ENCODE assay signal across 22 cellular contexts in genomic region chr11:68574308-68574707, GRCh38.
DNase-seq lines count a peak whose midpoint lies in the region; TF ChIP-seq lines count a peak whose summit lies in the region.
"Had no signal": no experiment of that assay in that cellular context is flagged by ENCODE, and none has a peak within 500 bp of the region (broad histone marks: within the 10 kb centered on the region; RNA-seq: fewer than 3 reads in every experiment).

No MANE protein-coding gene starts in this region.

- peaks cover 19% of the 10 kb centered on the region for H3K4me1 Mint-ChIP-seq in HFFc6 (ENCODE audit: low read depth)

- no peak overlapping the region for H3K4me3 Mint-ChIP-seq in HFFc6
- H3K4me3 Mint-ChIP-seq: activated naive CD8-positive, alpha-beta T cell; naive thymus-derived CD8-positive, alpha-beta T cell had no signal

- DNase-seq in DMS53 (lab: John Stamatoyannopoulos, UW) (peak; percentile 69), HFFc6 (peak; percentile 62), adipocyte (ENCODE audit: low read depth) (peak; percentile 22), foreskin fibroblast (peak; percentile 14 to 32), HT-29 (ENCODE audit: low spot score) (no peak), NCI-H187 treated with DMSO at 0.1 percent for 48 hours (lab: John Stamatoyannopoulos, UW) (no peak), SIG-M5 (lab: John Stamatoyannopoulos, UW) (no peak)
- no peak for DNase-seq in activated CD4-positive, alpha-beta T cell treated with anti-CD3 and anti-CD28 coated beads, Interleukin-2, amount 50 U/mL, for 4 hours
- DNase-seq: erythroblast; GF-D8; heart right ventricle; Karpas-422; mesendoderm; naive thymus-derived CD8-positive, alpha-beta T cell; NCI-H1105; NCI-H82; Peyer's patch; small intestine; stimulated activated CD4-positive, alpha-beta T cell treated with anti-CD3 and anti-CD28 coated beads, Interleukin-4, amount 100 ng/mL, for 24 hours; substantia nigra had no signal

- no peak for TF ChIP-seq CTCF in HFFc6 (IDR thresholded peaks at IDR 0.05)
- TF ChIP-seq CTCF in foreskin fibroblast (IDR thresholded peaks at IDR 0.05; ENCODE audit: low read depth, low read length), result no peak

- peak overlapping the region; percentile 77 for H3K27ac Mint-ChIP-seq in HFFc6
- H3K27ac Mint-ChIP-seq: activated naive CD8-positive, alpha-beta T cell had no signal

- H3K9me3 Mint-ChIP-seq in HFFc6, result no peaks in the 10 kb centered on the region
- H3K9me3 Mint-ChIP-seq: naive thymus-derived CD8-positive, alpha-beta T cell had no signal

- peaks cover 49% of the 10 kb centered on the region for H3K36me3 Mint-ChIP-seq in HFFc6 (ENCODE audit: low read depth)

- H3K27me3 ChIP-seq in adipocyte (replicated peaks; ENCODE audit: control insufficient read depth, insufficient read depth, low read length), result no peaks in the 10 kb centered on the region
- H3K27me3 ChIP-seq: heart right ventricle, Peyer's patch had no signal

- peaks cover 85% of the 10 kb centered on the region for H3K36me3 ChIP-seq in adipocyte (ENCODE audit: control insufficient read depth, insufficient read depth, low read length, severe bottlenecking)

- no peaks in the 10 kb centered on the region; the same call in 1 of the 2 replicates for H3K27me3 Mint-ChIP-seq in HFFc6 (ENCODE audit: insufficient read depth)
- H3K27me3 Mint-ChIP-seq: activated naive CD8-positive, alpha-beta T cell; naive thymus-derived CD8-positive, alpha-beta T cell had no signal

- H3K4me3 ChIP-seq in adipocyte (ENCODE audit: low read length), result no peak overlapping the region
- H3K4me3 ChIP-seq in foreskin fibroblast (ENCODE audit: low read depth in 1 of 2, low read length in 2 of 2), result no peak overlapping the region
- H3K4me3 ChIP-seq: heart right ventricle, Peyer's patch had no signal

- no peak overlapping the region for H3K9ac ChIP-seq in adipocyte (ENCODE audit: low read length)
- H3K9ac ChIP-seq: parathyroid adenoma had no signal

- H3K9me3 ChIP-seq in adipocyte (ENCODE audit: control insufficient read depth, low read length), result no peaks in the 10 kb centered on the region
- H3K9me3 ChIP-seq: heart right ventricle, Peyer's patch had no signal

- peaks cover 14% of the 10 kb centered on the region for H3K4me1 ChIP-seq in adipocyte (ENCODE audit: control insufficient read depth, insufficient read depth, low read length)
- H3K4me1 ChIP-seq: Peyer's patch had no signal

Comparison
In these comparisons a context has a peak if more than half of its experiments do, and no peak if none do; other contexts are left out.
1. DNase-seq: peak in DMS53 (single experiment), HFFc6 (single experiment), adipocyte (single experiment) and foreskin fibroblast (2 of 2); none in activated CD4-positive, alpha-beta T cell treated with anti-CD3 and anti-CD28 coated beads, Interleukin-2, amount 50 U/mL, for 4 hours (0 of 2), HT-29 (single experiment), NCI-H187 treated with DMSO at 0.1 percent for 48 hours (single experiment) and SIG-M5 (single experiment).